ENCODE assay signal across 31 cellular contexts in genomic region chr4:128345650-128346049, GRCh38.
"Had no signal": no experiment of that assay in that cellular context is flagged by ENCODE, and none has a peak within 500 bp of the region (broad histone marks: within the 10 kb centered on the region; RNA-seq: fewer than 3 reads in every experiment).

No MANE protein-coding gene starts in this region.

- H3K36me3 ChIP-seq: ascending aorta, breast epithelium, cardiac muscle cell, esophagus muscularis mucosa, gastroesophageal sphincter, WERI-Rb-1 had no signal

- H3K4me1 ChIP-seq: breast epithelium had no signal

- H3K9me3 ChIP-seq: ascending aorta, breast epithelium, esophagus muscularis mucosa, gastroesophageal sphincter had no signal

- H3K4me3 ChIP-seq: ascending aorta, breast epithelium, cardiac muscle cell, coronary artery, dorsolateral prefrontal cortex, esophagus muscularis mucosa, gastroesophageal sphincter had no signal

- ATAC-seq: activated CD4-positive, CD25-positive, alpha-beta regulatory T cell treated with anti-CD3 and anti-CD28 coated beads, Interleukin-2, amount 50 U/mL, for 24 hours; activated CD8-positive, alpha-beta T cell treated with anti-CD3 and anti-CD28 coated beads for 36 hours; activated naive CD4-positive, alpha-beta T cell treated with anti-CD3 and anti-CD28 coated beads, Interleukin-2, amount 50 U/mL, for 72 hours; gastroesophageal sphincter; T-helper 17 cell had no signal

- H3K27ac ChIP-seq: ascending aorta, breast epithelium, cardiac muscle cell, coronary artery, dorsolateral prefrontal cortex, esophagus muscularis mucosa, gastroesophageal sphincter, WERI-Rb-1 had no signal

- DNase-seq: activated B cell treated with CpG ODN at 0.5 μM for 24 hours; activated CD4-positive, alpha-beta T cell treated with anti-CD3 and anti-CD28 coated beads for 48 hours; activated CD4-positive, alpha-beta T cell treated with anti-CD3 and anti-CD28 coated beads, Interleukin-2, amount 50 U/mL, for 1 hour; activated CD4-positive, alpha-beta T cell treated with anti-CD3 and anti-CD28 coated beads, Interleukin-2, amount 50 U/mL, for 48 hours; activated CD8-positive, alpha-beta memory T cell treated with anti-CD3 and anti-CD28 coated beads for 24 hours; activated CD8-positive, alpha-beta memory T cell treated with anti-CD3 and anti-CD28 coated beads, Interleukin-2, amount 50 U/mL, for 4 hours; activated CD8-positive, alpha-beta T cell treated with anti-CD3 and anti-CD28 coated beads for 36 hours; activated gamma-delta T cell; activated naive CD4-positive, alpha-beta T cell; activated naive CD4-positive, alpha-beta T cell treated with anti-CD3 and anti-CD28 coated beads, Interleukin-2, amount 10 ng/mL, durations not matched to agents 7 days and 5 days; activated naive CD8-positive, alpha-beta T cell treated with anti-CD3 and anti-CD28 coated beads, Interleukin-2, amount 10 ng/mL, durations not matched to agents 7 days and 5 days; activated T-cell treated with anti-CD3 and anti-CD28 coated beads, Interleukin-2, amount 50 U/mL, for 1 hour; activated T-cell treated with anti-CD3 and anti-CD28 coated beads, Interleukin-2, amount 50 U/mL, for 48 hours; central memory CD4-positive, alpha-beta T cell; dorsolateral prefrontal cortex; effector memory CD4-positive, alpha-beta T cell; endodermal cell; erythroblast; foreskin melanocyte; T-helper 1 cell; T-helper 17 cell; T1000; WERI-Rb-1 had no signal

- H3K27me3 ChIP-seq: ascending aorta, breast epithelium, cardiac muscle cell, dorsolateral prefrontal cortex, esophagus muscularis mucosa, gastroesophageal sphincter had no signal
